34 cellular contexts compared by ENCODE assay signal in genomic region chr3:156527060-156527459, GRCh38.
"Had no signal": no experiment of that assay in that cellular context is flagged by ENCODE, and none has a peak within 500 bp of the region (broad histone marks: within the 10 kb centered on the region; RNA-seq: fewer than 3 reads in every experiment).

No MANE protein-coding gene starts in this region.

- DNase-seq: activated effector memory CD4-positive, alpha-beta T cell treated with anti-CD3 and anti-CD28 coated beads, Interleukin-2, amount 50 U/mL, for 16 hours; activated effector memory CD4-positive, alpha-beta T cell treated with Interleukin-2 at 50 U/mL for 16 hours; activated gamma-delta T cell; activated gamma-delta T cell treated with Interleukin-2 at 50 U/mL for 16 hours; activated naive CD4-positive, alpha-beta T cell; activated naive CD4-positive, alpha-beta T cell treated with anti-CD3 and anti-CD28 coated beads for 36 hours; activated naive CD4-positive, alpha-beta T cell treated with anti-CD3 and anti-CD28 coated beads, Interleukin-2, amount 10 ng/mL, durations not matched to agents 7 days and 5 days; activated naive CD4-positive, alpha-beta T cell treated with anti-CD3 and anti-CD28 coated beads, Interleukin-2, amount 50 U/mL, for 16 hours; activated naive CD4-positive, alpha-beta T cell treated with Interleukin-2 at 50 U/mL for 16 hours; activated naive CD8-positive, alpha-beta T cell treated with anti-CD3 and anti-CD28 coated beads for 36 hours; activated naive CD8-positive, alpha-beta T cell treated with anti-CD3 and anti-CD28 coated beads, Interleukin-2, amount 10 ng/mL, durations not matched to agents 7 days and 5 days; activated naive CD8-positive, alpha-beta T cell treated with anti-CD3 and anti-CD28 coated beads, Interleukin-2, amount 50 U/mL, for 24 hours; activated T-cell treated with anti-CD3 and anti-CD28 coated beads, Interleukin-2, amount 50 U/mL, for 1 hour; activated T-cell treated with anti-CD3 and anti-CD28 coated beads, Interleukin-2, amount 50 U/mL, for 24 hours; activated T-cell treated with anti-CD3 and anti-CD28 coated beads, Interleukin-2, amount 50 U/mL, for 4 hours; activated T-cell treated with anti-CD3 and anti-CD28 coated beads, Interleukin-2, amount 50 U/mL, for 48 hours; activated T-cell treated with anti-CD3 and anti-CD28 coated beads, Interleukin-2, amount 50 U/mL, for 72 hours; adrenal gland; amniotic stem cell; amygdala; anterior cingulate cortex; aorta; body of pancreas; brain microvascular endothelial cell; caudate nucleus; central memory CD4-positive, alpha-beta T cell; cerebellar nuclear complex had no signal

- H3K36me3 ChIP-seq: adrenal gland, brain microvascular endothelial cell, breast epithelium, cardiac muscle cell had no signal

- H3K27me3 ChIP-seq: adrenal gland, ascending aorta, body of pancreas, brain microvascular endothelial cell, breast epithelium, cardiac muscle cell had no signal

- ATAC-seq: activated naive CD4-positive, alpha-beta T cell treated with anti-CD3 and anti-CD28 coated beads, Interleukin-2, amount 50 U/mL, for 72 hours; activated naive CD8-positive, alpha-beta T cell treated with anti-CD3 and anti-CD28 coated beads, Interleukin-2, amount 50 U/mL, for 24 hours; activated T-cell treated with anti-CD3 and anti-CD28 coated beads, Interleukin-2, amount 50 U/mL, for 4 hours; activated T-cell treated with anti-CD3 and anti-CD28 coated beads, Interleukin-2, amount 50 U/mL, for 72 hours; activated T-helper 17 cell treated with anti-CD3 and anti-CD28 coated beads, Interleukin-2, amount 50 U/mL, for 72 hours; body of pancreas had no signal

- FAIRE-seq: astrocyte, bronchial epithelial cell had no signal

- H3K27ac ChIP-seq: adrenal gland, ascending aorta, body of pancreas, brain microvascular endothelial cell, breast epithelium, cardiac muscle cell had no signal

- H3K4me3 ChIP-seq: adrenal gland, ascending aorta, body of pancreas, breast epithelium, cardiac muscle cell had no signal

- H3K9me3 ChIP-seq: adrenal gland, ascending aorta, body of pancreas, breast epithelium had no signal

- H3K4me1 ChIP-seq: adrenal gland, ascending aorta, body of pancreas, breast epithelium had no signal
